In the genomic region with DNA sequence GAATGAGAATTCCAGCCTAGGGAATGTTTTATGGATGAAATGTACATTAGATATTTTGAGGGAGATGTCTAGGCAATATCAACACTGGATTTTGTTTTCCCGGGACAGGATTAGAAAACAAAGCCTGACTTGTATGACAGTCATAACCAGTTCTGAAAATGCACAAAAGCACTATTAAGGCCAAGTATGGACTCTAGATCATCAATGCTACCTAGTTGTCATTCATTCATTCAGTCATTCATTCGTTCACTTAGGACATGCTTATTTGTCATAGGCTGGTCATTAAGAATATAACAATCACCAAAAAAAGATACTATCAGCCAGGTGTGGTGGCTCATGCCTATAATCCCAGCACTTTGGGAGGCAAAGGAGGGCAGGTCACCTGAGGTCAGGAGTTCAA, we compare ENCODE assay signal across 8 cellular contexts.
"Had no signal": no experiment of that assay in that cellular context is flagged by ENCODE, and none has a peak within 500 bp of the region (broad histone marks: within the 10 kb centered on the region; RNA-seq: fewer than 3 reads in every experiment).

No MANE protein-coding gene starts in this region.

- FAIRE-seq: H1, H54, HepG2 had no signal

- ATAC-seq: GM23338, HepG2 had no signal

- H3K9ac ChIP-seq: KMS-11 had no signal

- H2AFZ ChIP-seq: GM23338 had no signal

- DNase-seq: H9, HCEC 1CT had no signal

- H3K4me3 ChIP-seq: GM23338 had no signal

- H3K4me2 ChIP-seq: GM23338, KMS-11 had no signal

- H3K27ac ChIP-seq: HL-60, KMS-11 had no signal
